In genomic region chr11:88131764-88132470, GRCh38 we compare ENCODE assay signal across 16 cellular contexts.
DNase-seq lines count a peak whose midpoint lies in the region; ATAC-seq and TF ChIP-seq lines count a peak whose summit lies in the region.
"Had no signal": no experiment of that assay in that cellular context is flagged by ENCODE, and none has a peak within 500 bp of the region (broad histone marks: within the 10 kb centered on the region; RNA-seq: fewer than 3 reads in every experiment).

No MANE protein-coding gene starts in this region.

- H3K4me2 ChIP-seq in Loucy (ENCODE audit: low read depth, low read length, poor library complexity, severe bottlenecking): no peak overlapping the region

- peak; percentile 74 for ATAC-seq in GM18498 (IDR thresholded peaks at IDR 0.05; ENCODE audit: unreplicated experiment)
- ATAC-seq in GM21526 (IDR thresholded peaks at IDR 0.05; ENCODE audit: low FRiP score, unreplicated experiment): peak; percentile 61
- ATAC-seq: pancreas, sciatic nerve had no signal

- no peaks in the 10 kb centered on the region for H4K20me1 ChIP-seq in Loucy (ENCODE audit: insufficient read depth, low read length, poor library complexity, severe bottlenecking)

- H3K9me3 ChIP-seq in Loucy (ENCODE audit: insufficient read depth, low read depth, low read length): no peaks in the 10 kb centered on the region; the same call in 1 of the 2 replicates
- H3K9me3 ChIP-seq: BE2C, MG63, pancreas had no signal

- no peaks in the 10 kb centered on the region for H3F3A ChIP-seq in Loucy (ENCODE audit: low read depth)

- H3K9me2 ChIP-seq in Loucy (replicated peaks; ENCODE audit: low read depth, low read length): no peaks in the 10 kb centered on the region

- TF ChIP-seq CTCF in Loucy (conservative IDR thresholded peaks at IDR 0.05; ENCODE audit: low read length): no peak

- no peaks in the 10 kb centered on the region for H3K27me3 ChIP-seq in Loucy (ENCODE audit: insufficient read depth, low read length, poor library complexity, severe bottlenecking)
- H3K27me3 ChIP-seq: BE2C, MG63, pancreas had no signal

- no peaks in the 10 kb centered on the region for H3K4me1 ChIP-seq in Loucy (ENCODE audit: insufficient read depth, low read length, poor library complexity, severe bottlenecking)
- H3K4me1 ChIP-seq: BE2C, pancreas had no signal

- no peaks in the 10 kb centered on the region for H3K36me3 ChIP-seq in Loucy (ENCODE audit: insufficient read depth, low read length)
- H3K36me3 ChIP-seq: BE2C, MG63, pancreas had no signal

- H3K79me2 ChIP-seq in Loucy (ENCODE audit: insufficient read depth, low read length): no peaks in the 10 kb centered on the region

- no peak overlapping the region for H3K9ac ChIP-seq in Loucy (ENCODE audit: low read depth, low read length, poor library complexity, severe bottlenecking)

- H3K4me3 ChIP-seq in Loucy (ENCODE audit: low read length, poor library complexity, severe bottlenecking): no peak overlapping the region
- H3K4me3 ChIP-seq: MG63, pancreas had no signal

- DNase-seq in iris pigment epithelial cell (ENCODE audit: low read depth) (peak; percentile 2), NCI-H1048 (lab: John Stamatoyannopoulos, UW) (no peak), dedifferentiated amniotic fluid mesenchymal stem cell (ENCODE audit: extremely low spot score) (no peak)
- DNase-seq in stimulated activated CD4-positive, alpha-beta T cell treated with anti-CD3 and anti-CD28 coated beads, Interleukin-15, amount 100 ng/mL, for 24 hours: no peak
- DNase-seq: activated CD4-positive, alpha-beta T cell treated with anti-CD3 and anti-CD28 coated beads, Interleukin-2, amount 10 ng/mL, durations not matched to agents 24 days and 14 days; activated naive CD4-positive, alpha-beta T cell; BE2C; central memory CD4-positive, alpha-beta T cell; MG63; NCI-H2029; pancreas; stimulated activated CD4-positive, alpha-beta T cell treated with anti-CD3 and anti-CD28 coated beads, Interleukin-2, amount 100 ng/mL, for 24 hours had no signal

- H2AFZ ChIP-seq in Loucy (ENCODE audit: low read length): peak overlapping the region; percentile 64; the same call in 1 of the 2 replicates
